ENCODE assay signal across 26 cellular contexts in the genomic region with DNA sequence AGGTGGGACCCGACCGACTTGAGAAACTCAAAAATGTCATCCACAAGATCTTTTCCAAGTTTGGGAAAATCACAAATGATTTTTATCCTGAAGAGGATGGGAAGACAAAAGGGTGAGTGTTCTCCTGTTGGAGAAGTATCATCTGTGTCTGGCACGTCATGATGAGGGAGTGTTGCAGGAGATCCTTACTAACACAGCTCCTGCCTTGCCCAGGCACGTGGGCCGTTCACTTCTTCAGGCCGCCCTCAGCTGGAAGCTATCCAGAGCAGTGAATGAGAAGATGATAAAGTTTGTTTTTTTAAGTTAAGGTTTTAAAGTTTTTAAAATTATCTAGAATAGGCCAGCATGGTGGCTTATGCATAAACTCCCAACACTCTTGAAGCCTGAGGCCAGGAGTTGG.
DNase-seq lines count a peak whose midpoint lies in the region; ATAC-seq, FAIRE-seq and TF ChIP-seq lines count a peak whose summit lies in the region.
"Had no signal": no experiment of that assay in that cellular context is flagged by ENCODE, and none has a peak within 500 bp of the region (broad histone marks: within the 10 kb centered on the region; RNA-seq: fewer than 3 reads in every experiment).

No MANE protein-coding gene starts in this region.

- peaks cover 36% of the 10 kb centered on the region for H3K4me1 ChIP-seq in Loucy (ENCODE audit: insufficient read depth, low read length, poor library complexity, severe bottlenecking)

- H3F3A ChIP-seq in Loucy (ENCODE audit: low read depth): no peaks in the 10 kb centered on the region; the same call in 1 of the 2 replicates

- no peak for FAIRE-seq in RCC 7860 (lab: Jason Lieb, UNC)
- FAIRE-seq: G401.6, H54 had no signal

- no peak for ATAC-seq in GM21576 (IDR thresholded peaks at IDR 0.05; ENCODE audit: unreplicated experiment)
- no peak for ATAC-seq in GM19452 (IDR thresholded peaks at IDR 0.05; ENCODE audit: unreplicated experiment)
- ATAC-seq: SK-N-SH treated with all-trans-retinoic acid at 6 μM for 48 hours; stimulated activated memory B cell treated with anti-CD40 and anti-IgM and Interleukin-4, amounts not matched to agents 10 μg/mL and 1 μg/mL and 100 μg/mL, for 72 hours had no signal

- no peaks in the 10 kb centered on the region for H3K9me3 ChIP-seq in Loucy (ENCODE audit: insufficient read depth, low read depth, low read length)
- H3K9me3 ChIP-seq: MG63, neutrophil, suprapubic skin had no signal

- peaks cover 60% of the 10 kb centered on the region for H4K20me1 ChIP-seq in Loucy (ENCODE audit: insufficient read depth, low read length, poor library complexity, severe bottlenecking)

- H3K9me2 ChIP-seq in Loucy (replicated peaks; ENCODE audit: low read depth, low read length): no peaks in the 10 kb centered on the region

- TF ChIP-seq CTCF in Loucy (conservative IDR thresholded peaks at IDR 0.05; ENCODE audit: low read length): no peak
- no peak for TF ChIP-seq CTCF in choroid plexus epithelial cell (conservative IDR thresholded peaks at IDR 0.05; ENCODE audit: low read depth, low read length)

- H2AFZ ChIP-seq in Loucy (ENCODE audit: low read length): no peak overlapping the region

- H3K79me2 ChIP-seq in Loucy (ENCODE audit: insufficient read depth, low read length): peaks cover 69% of the 10 kb centered on the region

- H3K4me3 ChIP-seq in Loucy (ENCODE audit: low read length, poor library complexity, severe bottlenecking) (no peak overlapping the region), choroid plexus epithelial cell (ENCODE audit: low read depth, low read length) (no peak overlapping the region)
- H3K4me3 ChIP-seq: MG63, smooth muscle cell, suprapubic skin had no signal

- DNase-seq in COLO829 (ENCODE audit: low spot score): peak; percentile 95
- DNase-seq in choroid plexus epithelial cell (ENCODE audit: low read depth): peak; percentile 64
- DNase-seq in iris pigment epithelial cell (ENCODE audit: low read depth): peak; percentile 37
- DNase-seq in RCC 7860 (ENCODE audit: low spot score): no peak
- no peak for DNase-seq in T-helper 1 cell
- DNase-seq: activated CD4-positive, alpha-beta T cell treated with anti-CD3 and anti-CD28 coated beads, Interleukin-2, amount 50 U/mL, for 4 hours; activated CD8-positive, alpha-beta memory T cell treated with anti-CD3 and anti-CD28 coated beads, Interleukin-2, amount 50 U/mL, for 4 hours; activated gamma-delta T cell; anterior cingulate cortex; CD4-positive, CD25-positive, alpha-beta regulatory T cell; cerebellar nuclear complex; effector CD8-positive, alpha-beta T cell; MG63; NCI-H1436 treated with DMSO at 0.1 percent for 48 hours; NCI-H510A; T-helper 9 cell had no signal

- peak overlapping the region; percentile 98 for H3K4me2 ChIP-seq in Loucy (ENCODE audit: low read depth, low read length, poor library complexity, severe bottlenecking)
- H3K4me2 ChIP-seq: smooth muscle cell had no signal

- peaks cover 63% of the 10 kb centered on the region; the same call in 1 of the 2 replicates for H3K36me3 ChIP-seq in Loucy (ENCODE audit: insufficient read depth, low read length)

- no peaks in the 10 kb centered on the region for H3K27me3 ChIP-seq in Loucy (ENCODE audit: insufficient read depth, low read length, poor library complexity, severe bottlenecking)
- H3K27me3 ChIP-seq: MG63, neutrophil, suprapubic skin had no signal

- H3K9ac ChIP-seq in Loucy (ENCODE audit: low read depth, low read length, poor library complexity, severe bottlenecking): no peak overlapping the region

Comparison
In these comparisons a context has a peak if more than half of its experiments do, and no peak if none do; other contexts are left out.
1. DNase-seq: peak in COLO829 (single experiment), choroid plexus epithelial cell (single experiment) and iris pigment epithelial cell (single experiment); none in RCC 7860 (single experiment) and T-helper 1 cell (0 of 5).